ENCODE assay signal across 24 cellular contexts in genomic region chr6:101422811-101423210, GRCh38. TPM values are rescaled to one million over a fixed set of nuclear protein-coding genes. Genes with fewer than 3 reads are reported as not detected.
"Had no signal": no experiment of that assay in that cellular context is flagged by ENCODE, and none has a peak within 500 bp of the region (broad histone marks: within the 10 kb centered on the region; RNA-seq: fewer than 3 reads in every experiment).

No MANE protein-coding gene starts in this region.

- H3K27me3 ChIP-seq: dorsolateral prefrontal cortex, foreskin keratinocyte, neural progenitor cell, ovary, spleen, tibial nerve, upper lobe of left lung had no signal

- H3K4me1 Mint-ChIP-seq: memory B cell; natural killer cell; stimulated activated memory B cell treated with anti-CD40 and anti-IgM and Interleukin-4, amounts not matched to agents 10 μg/mL and 1 μg/mL and 100 μg/mL, for 72 hours had no signal

- H3K27ac ChIP-seq: dorsolateral prefrontal cortex, epithelial cell of prostate, foreskin keratinocyte, neural progenitor cell, ovary, psoas muscle, skin epidermis, spleen, thoracic aorta, tibial nerve, upper lobe of left lung had no signal

- H3K27ac Mint-ChIP-seq: endodermal cell; memory B cell; natural killer cell; neural progenitor cell; stimulated activated memory B cell treated with anti-CD40 and anti-IgM and Interleukin-4, amounts not matched to agents 10 μg/mL and 1 μg/mL and 100 μg/mL, for 72 hours had no signal

- H3K4me1 ChIP-seq: foreskin keratinocyte, neural progenitor cell, psoas muscle, spleen, tibial nerve, upper lobe of left lung had no signal

- H3K9me3 ChIP-seq: ovary, psoas muscle, thoracic aorta, upper lobe of left lung had no signal

- H3K36me3 ChIP-seq: neural progenitor cell, ovary, spleen, thoracic aorta, tibial nerve, upper lobe of left lung had no signal

- H3K9me3 Mint-ChIP-seq: endodermal cell; neural progenitor cell; stimulated activated memory B cell treated with anti-CD40 and anti-IgM and Interleukin-4, amounts not matched to agents 10 μg/mL and 1 μg/mL and 100 μg/mL, for 72 hours had no signal

- H3K27me3 Mint-ChIP-seq: memory B cell; stimulated activated memory B cell treated with anti-CD40 and anti-IgM and Interleukin-4, amounts not matched to agents 10 μg/mL and 1 μg/mL and 100 μg/mL, for 72 hours had no signal

- H3K36me3 Mint-ChIP-seq: memory B cell; natural killer cell; neural progenitor cell; stimulated activated memory B cell treated with anti-CD40 and anti-IgM and Interleukin-4, amounts not matched to agents 10 μg/mL and 1 μg/mL and 100 μg/mL, for 72 hours had no signal

- DNase-seq: dorsolateral prefrontal cortex; effector CD4-positive, alpha-beta T cell; endodermal cell; foreskin keratinocyte; natural killer cell; nucleus accumbens; ovary; posterior cingulate gyrus; psoas muscle; right cardiac atrium; spleen; stimulated activated CD4-positive, alpha-beta T cell treated with anti-CD3 and anti-CD28 coated beads, Interleukin-4, amount 100 ng/mL, for 4 hours; stimulated activated naive CD8-positive, alpha-beta T cell treated with anti-CD3 and anti-CD28 coated beads, Interleukin-15, Interleukin-2, amounts not matched to agents 100 U/mL and 50 U/mL, for 24 hours; substantia nigra; upper lobe of left lung had no signal

- H3K4me3 ChIP-seq: dorsolateral prefrontal cortex, lung, neural progenitor cell, ovary, psoas muscle, skin epidermis, spleen, thoracic aorta, tibial nerve, upper lobe of left lung had no signal

- H3K4me3 Mint-ChIP-seq: endodermal cell; memory B cell; natural killer cell; neural progenitor cell; stimulated activated memory B cell treated with anti-CD40 and anti-IgM and Interleukin-4, amounts not matched to agents 10 μg/mL and 1 μg/mL and 100 μg/mL, for 72 hours had no signal

RNA-seq across cellular contexts. Expression of gene GRIK2, which starts 29.3 kb away (rescaled TPM):
- total RNA-seq: foreskin keratinocyte, mononuclear cell, natural killer cell had no signal
- polyA plus RNA-seq: foreskin keratinocyte had no signal
